10 cellular contexts compared by ENCODE assay signal in the genomic region with DNA sequence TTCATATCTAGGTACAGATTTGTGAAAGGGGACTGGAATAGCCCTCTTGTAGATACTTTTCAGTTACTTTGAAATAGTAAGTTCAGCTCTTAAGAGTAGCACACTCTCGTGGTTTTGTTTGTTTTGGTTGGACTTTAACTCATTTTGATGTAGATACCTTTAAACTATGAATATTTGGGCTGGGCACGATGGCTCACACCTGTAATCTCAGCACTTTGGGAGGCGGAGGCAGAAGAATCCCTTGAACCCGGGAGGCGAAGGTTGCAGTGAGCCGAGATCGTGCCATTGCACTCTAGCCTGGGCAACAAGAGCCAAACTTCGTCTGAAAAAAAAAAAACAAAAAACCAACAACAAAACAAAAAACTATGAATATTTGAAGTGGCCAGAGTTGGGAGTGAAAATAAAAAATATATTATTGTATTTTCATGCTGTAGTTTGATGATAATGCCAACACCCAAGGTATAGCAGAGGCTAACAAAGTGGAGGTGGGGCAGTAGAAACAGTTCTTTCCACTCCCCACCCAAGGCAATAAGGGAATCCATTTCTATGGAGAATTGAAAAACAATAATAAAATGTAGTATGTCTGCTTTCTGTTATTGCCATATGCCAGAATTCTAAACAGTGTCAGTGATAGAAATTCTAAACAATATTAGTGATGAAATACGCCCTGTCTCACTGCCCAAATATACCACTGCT. TPM values are rescaled to one million over a fixed set of nuclear protein-coding genes. Genes with fewer than 3 reads are reported as not detected.
A peak's percentile ranks its signal among the peaks of the same experiment; 100 is the strongest.
DNase-seq lines count a peak whose midpoint lies in the region; ATAC-seq and TF ChIP-seq lines count a peak whose summit lies in the region.
"Had no signal": no experiment of that assay in that cellular context is flagged by ENCODE, and none has a peak within 500 bp of the region (broad histone marks: within the 10 kb centered on the region; RNA-seq: fewer than 3 reads in every experiment).

No MANE protein-coding gene starts in this region.

- no peaks in the 10 kb centered on the region for H3K36me3 Mint-ChIP-seq in natural killer cell

- H3K27ac Mint-ChIP-seq in natural killer cell = peak overlapping the region in 1 of 2 donors; percentile 92

- H3K4me3 Mint-ChIP-seq in natural killer cell = peak overlapping the region; percentile 97

- peaks cover 29% of the 10 kb centered on the region for H3K36me3 ChIP-seq in HUES64 (ENCODE audit: insufficient read depth, low read length)

- peaks cover 21% of the 10 kb centered on the region for H3K4me1 ChIP-seq in HUES64 (ENCODE audit: insufficient read depth, low read length)

- ATAC-seq in natural killer cell = no peak

- H3K27ac ChIP-seq in AG04450 (ENCODE audit: low read depth, low read length) (no peak overlapping the region), HUES64 (ENCODE audit: low read depth, low read length) (no peak overlapping the region)

- H3K9ac ChIP-seq in HUES64 (ENCODE audit: low read depth, low read length) = peak overlapping the region; percentile 97

- H3K27me3 Mint-ChIP-seq in natural killer cell (ENCODE audit: low read depth in 2 of 2) = no peaks in the 10 kb centered on the region

- no peak for TF ChIP-seq CTCF in AG04450 (IDR thresholded peaks at IDR 0.05; ENCODE audit: low read depth, low read length)
- no peak for TF ChIP-seq CTCF in choroid plexus epithelial cell (conservative IDR thresholded peaks at IDR 0.05; ENCODE audit: low read depth, low read length)
- no peak for TF ChIP-seq CTCF in natural killer cell (IDR thresholded peaks at IDR 0.05)

- POLR2A ChIA-PET in AG04450 (lab: Yijun Ruan, JAX) = no interaction called here

- H3K4me3 ChIP-seq in AG04450 (ENCODE audit: low read depth, low read length) (peak overlapping the region; percentile 90), HUES64 (ENCODE audit: low read length) (peak overlapping the region; percentile 91), choroid plexus epithelial cell (ENCODE audit: low read depth, low read length) (peak overlapping the region; percentile 95)

- peaks cover 44 to 62% of the 10 kb centered on the region in 2 donors for H3K4me1 Mint-ChIP-seq in natural killer cell

- H3K9me3 ChIP-seq in AG04450 (ENCODE audit: control insufficient read depth, insufficient read depth, low read length) = no peaks in the 10 kb centered on the region
- no peaks in the 10 kb centered on the region for H3K9me3 ChIP-seq in HUES64 (ENCODE audit: insufficient read depth, low read depth, low read length)

- no peak for DNase-seq in AG04450 (ENCODE audit: low read depth, low spot score)
- no peak for DNase-seq in choroid plexus epithelial cell (ENCODE audit: low read depth)
- no peak for DNase-seq in natural killer cell
- no peak for DNase-seq in EL
- no peak for DNase-seq in anterior cingulate cortex (lab: John Stamatoyannopoulos, UW)
- DNase-seq in NCI-H1105 (lab: John Stamatoyannopoulos, UW) = no peak
- no peak for DNase-seq in NCI-H2107 (lab: John Stamatoyannopoulos, UW)
- DNase-seq: activated naive CD4-positive, alpha-beta T cell treated with anti-CD3 and anti-CD28 coated beads, Interleukin-2, amount 50 U/mL, for 16 hours; stimulated activated CD4-positive, alpha-beta T cell treated with anti-CD3 and anti-CD28 coated beads, Interleukin-4, amount 100 ng/mL, for 1 hour had no signal

- CTCF ChIA-PET in AG04450 (lab: Charles Lee) = interaction anchor here (0.8 kb wide), 1 partner anchor 192 kb away, joined by 3 read pairs; no protein-coding TSS in a partner anchor

- 41% methylated on average over 7 of the region's 9 CpGs for WGBS in HUES64

- intact Hi-C loops in natural killer cell (cut with micrococcal nuclease) = loop anchor here (5.0 kb wide), 1 partner anchor 174 kb away; a partner anchor contains a TSS

- H3K9me3 Mint-ChIP-seq in natural killer cell = no peaks in the 10 kb centered on the region

- no peaks in the 10 kb centered on the region for H3K27me3 ChIP-seq in AG04450 (ENCODE audit: control insufficient read depth, insufficient read depth, low read length)
- no peaks in the 10 kb centered on the region for H3K27me3 ChIP-seq in HUES64 (ENCODE audit: insufficient read depth, low read length)

RNA-seq across cellular contexts. Expression of a gene that starts 1.7 kb away (rescaled TPM):
- 15.5 and 23.3 TPM in 2 replicates for polyA plus RNA-seq in AG04450 (2011; rRNA removed)
- 13.9 and 18.6 TPM in 2 replicates for polyA minus RNA-seq in AG04450 (2011; rRNA and poly(A)+ RNA removed)
- polyA plus RNA-seq in HUES64 (2013, experiment 1 of 2) = 36.3 TPM
- 30.1 TPM for polyA plus RNA-seq in HUES64 (2013, experiment 2 of 2)
- total RNA-seq in natural killer cell = 10 to 100 TPM; 44.4 to 49.2 (median 45.7) TPM
